In genomic region chr2:204472375-204472774, GRCh38 we compare ENCODE assay signal across 1 cellular context.
TF ChIP-seq lines count a peak whose summit lies in the region.

No MANE protein-coding gene starts in this region.

TF ChIP-seq in K562, 482 proteins besides CTCF, POLR2A, EP300 and RAD21 (continued from another document and continues in another):
- TF ChIP-seq CEBPZ (IDR thresholded peaks at IDR 0.05; ENCODE audit: borderline replicate concordance, low read depth, low read length) (no peak), POLR2B (IDR thresholded peaks at IDR 0.05; ENCODE audit: low read depth, partially characterized antibody) (no peak), MYC (IDR thresholded peaks at IDR 0.05; ENCODE audit: low read depth, low read length) (no peak), MYC (CRISPR knock-in tag; IDR thresholded peaks at IDR 0.05; ENCODE audit: borderline replicate concordance, low read depth) (no peak), PREB (CRISPR knock-in tag; IDR thresholded peaks at IDR 0.05) (no peak), MITF (IDR thresholded peaks at IDR 0.05) (no peak), ZNF449 (CRISPR knock-in tag; IDR thresholded peaks at IDR 0.05) (peak; percentile 67; the same call in 1 of the 2 replicates), NR2C2 (CRISPR knock-in tag; IDR thresholded peaks at IDR 0.05) (no peak), NR2C2 (tag; IDR thresholded peaks at IDR 0.05) (no peak), EZH2 (IDR thresholded peaks at IDR 0.05; ENCODE audit: borderline replicate concordance, low read depth, low read length) (no peak), BCL6 (CRISPR knock-in tag; IDR thresholded peaks at IDR 0.05) (peak; percentile 47; the same call in 1 of the 2 replicates), ZNF436 (CRISPR knock-in tag; IDR thresholded peaks at IDR 0.05) (no peak), SNAPC5 (CRISPR knock-in tag; IDR thresholded peaks at IDR 0.05) (no peak), NFE2L1 (tag; IDR thresholded peaks at IDR 0.05; ENCODE audit: borderline replicate concordance, low read depth) (no peak), ILK (tag; IDR thresholded peaks at IDR 0.05; ENCODE audit: borderline replicate concordance, low read depth) (no peak), KLF6 (CRISPR knock-in tag; IDR thresholded peaks at IDR 0.05; ENCODE audit: borderline replicate concordance) (peak; percentile 84; the same call in 1 of the 2 replicates), TRIM25 (IDR thresholded peaks at IDR 0.05; ENCODE audit: borderline replicate concordance) (no peak), ZNF124 (CRISPR knock-in tag; IDR thresholded peaks at IDR 0.05) (no peak), ZNF77 (CRISPR knock-in tag; IDR thresholded peaks at IDR 0.05) (no peak), ZNF699 (CRISPR knock-in tag; IDR thresholded peaks at IDR 0.05; ENCODE audit: insufficient replicate concordance) (no peak), ZC3H11A (IDR thresholded peaks at IDR 0.05; ENCODE audit: low read depth, low read length) (no peak), YBX1 (IDR thresholded peaks at IDR 0.05) (no peak), ZNF445 (CRISPR knock-in tag; IDR thresholded peaks at IDR 0.05; ENCODE audit: low read depth) (no peak), TFE3 (CRISPR knock-in tag; IDR thresholded peaks at IDR 0.05) (no peak), MAFK (IDR thresholded peaks at IDR 0.05; ENCODE audit: low read length) (no peak), ZNF316 (IDR thresholded peaks at IDR 0.05) (no peak), WHSC1 (IDR thresholded peaks at IDR 0.05; ENCODE audit: low read length) (no peak), CEBPG (CRISPR knock-in tag; IDR thresholded peaks at IDR 0.05) (no peak), CEBPG (tag; conservative IDR thresholded peaks at IDR 0.05 in 1 of 2, IDR thresholded peaks at IDR 0.05 in 1 of 2) (no peak), NCOA6 (IDR thresholded peaks at IDR 0.05) (no peak), FOSL1 (tag; conservative IDR thresholded peaks at IDR 0.05) (peak; percentile 48), FOXJ2 (tag; IDR thresholded peaks at IDR 0.05) (no peak), U2AF1 (optimal IDR thresholded peaks at IDR 0.05; ENCODE audit: low read depth, low read length) (no peak), RREB1 (CRISPR knock-in tag; IDR thresholded peaks at IDR 0.05) (no peak), TEAD2 (tag; IDR thresholded peaks at IDR 0.05) (no peak), E2F1 (CRISPR knock-in tag; IDR thresholded peaks at IDR 0.05) (no peak), ETS2 (tag; IDR thresholded peaks at IDR 0.05; ENCODE audit: borderline replicate concordance, poor library complexity, severe bottlenecking) (no peak), MEIS2 (IDR thresholded peaks at IDR 0.05; ENCODE audit: partially characterized antibody) (no peak), HMBOX1 (IDR thresholded peaks at IDR 0.05) (no peak), SMAD1 (IDR thresholded peaks at IDR 0.05; ENCODE audit: low read depth, low read length, partially characterized antibody) (no peak), ZBTB7A (IDR thresholded peaks at IDR 0.05; ENCODE audit: borderline replicate concordance, control insufficient read depth, low read depth, low read length) (no peak), ZNF778 (CRISPR knock-in tag; IDR thresholded peaks at IDR 0.05) (no peak), SREBF1 (IDR thresholded peaks at IDR 0.05; ENCODE audit: borderline replicate concordance, low read depth, low read length) (no peak), ZNF239 (CRISPR knock-in tag; IDR thresholded peaks at IDR 0.05) (peak; percentile 34; the same call in 1 of the 2 replicates)
